In the genomic region with DNA sequence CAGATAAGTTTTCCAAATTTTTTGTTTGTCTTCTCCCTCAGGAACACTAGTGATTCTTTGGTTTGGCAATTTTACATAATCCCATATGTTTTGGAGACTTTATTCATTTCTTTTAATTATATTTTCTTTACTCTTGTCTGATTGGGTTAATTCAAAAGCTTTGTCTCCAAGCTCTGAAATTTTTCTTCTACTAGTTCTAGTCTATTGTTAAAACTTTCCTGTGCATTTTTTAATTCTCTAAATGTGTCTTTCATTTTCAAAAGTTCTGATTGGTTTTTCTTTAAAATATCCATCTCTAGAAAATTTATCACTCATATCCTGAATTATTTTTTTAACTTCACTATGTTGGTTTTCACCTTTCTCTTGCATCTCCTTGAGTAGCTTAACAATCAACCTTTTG, we compare ENCODE assay signal across 7 cellular contexts.
"Had no signal": no experiment of that assay in that cellular context is flagged by ENCODE, and none has a peak within 500 bp of the region (broad histone marks: within the 10 kb centered on the region; RNA-seq: fewer than 3 reads in every experiment).

No MANE protein-coding gene starts in this region.

- DNase-seq: H9, HCEC 1CT, IMR-90, KBM-7 had no signal

- H3K4me2 ChIP-seq: GM23338, KMS-11 had no signal

- H3K4me3 ChIP-seq: GM23338 had no signal

- H3K27ac ChIP-seq: KMS-11 had no signal

- H3K9ac ChIP-seq: KMS-11 had no signal

- H2AFZ ChIP-seq: GM23338 had no signal

- FAIRE-seq: HTR-8/SVneo had no signal

- ATAC-seq: GM23338 had no signal
